In genomic region chr13:42524487-42525034, GRCh38 we compare ENCODE assay signal across 11 cellular contexts. TPM values are rescaled to one million over a fixed set of nuclear protein-coding genes. Genes with fewer than 3 reads are reported as not detected.
DNase-seq lines count a peak whose midpoint lies in the region; ATAC-seq lines count a peak whose summit lies in the region.
"Had no signal": no experiment of that assay in that cellular context is flagged by ENCODE, and none has a peak within 500 bp of the region (broad histone marks: within the 10 kb centered on the region; RNA-seq: fewer than 3 reads in every experiment).

No MANE protein-coding gene starts in this region.

- peak; percentile 81 for ATAC-seq in GM21423 (IDR thresholded peaks at IDR 0.05; ENCODE audit: unreplicated experiment)

- DNase-seq in Caki2 (ENCODE audit: low read depth), result peak; percentile 27
- peak; percentile 5 for DNase-seq in HT1080 (ENCODE audit: low read depth)
- peak; percentile 74 for DNase-seq in glomerular visceral epithelial cell (ENCODE audit: extremely low spot score)
- DNase-seq in NCI-H146 (lab: John Stamatoyannopoulos, UW), result no peak
- no peak for DNase-seq in NK-92 (lab: John Stamatoyannopoulos, UW; ENCODE audit: unreplicated experiment)
- DNase-seq in NCI-H1092 treated with DMSO at 0.1 percent for 48 hours (lab: John Stamatoyannopoulos, UW), result no peak
- no peak for DNase-seq in NCI-H146 treated with DMSO at 0.1 percent for 48 hours (lab: John Stamatoyannopoulos, UW; ENCODE audit: unreplicated experiment)
- DNase-seq: activated naive CD4-positive, alpha-beta T cell; NCI-H774 had no signal

- in situ Hi-C loops in Caki2 (cut with HindIII; ENCODE audit: low pct_unique_long_range_greater_than_20kb, low sequenced_read_pairs), result no loop called here

RNA-seq across cellular contexts. Expression of gene TNFSF11, which starts 49.4 kb away (rescaled TPM):
- not detected in 2 replicates for total RNA-seq in Caki2 (2014; rRNA removed; shearing (Covaris generic); ENCODE audit: low replicate concordance)
- 0.14 TPM in 1 of 2 replicates, not detected in the other for total RNA-seq in HT1080 (2014; rRNA removed; shearing (Covaris generic))
- 0.06 TPM in 1 of 2 replicates, not detected in the other for polyA plus RNA-seq in HT1080 (2015; cell fraction: cytosol; rRNA removed)
- polyA plus RNA-seq in HT1080 (2015; cell fraction: nucleus; rRNA removed), result not detected in 2 replicates
- total RNA-seq: vagina had no signal

Comparison
In these comparisons a context has a peak if more than half of its experiments do, and no peak if none do; other contexts are left out.
1. DNase-seq: peak in Caki2 (single experiment), HT1080 (single experiment) and glomerular visceral epithelial cell (single experiment); none in NCI-H146 (single experiment), NK-92 (single experiment), NCI-H1092 treated with DMSO at 0.1 percent for 48 hours (single experiment) and NCI-H146 treated with DMSO at 0.1 percent for 48 hours (single experiment).